ENCODE assay signal across 8 cellular contexts in the genomic region with DNA sequence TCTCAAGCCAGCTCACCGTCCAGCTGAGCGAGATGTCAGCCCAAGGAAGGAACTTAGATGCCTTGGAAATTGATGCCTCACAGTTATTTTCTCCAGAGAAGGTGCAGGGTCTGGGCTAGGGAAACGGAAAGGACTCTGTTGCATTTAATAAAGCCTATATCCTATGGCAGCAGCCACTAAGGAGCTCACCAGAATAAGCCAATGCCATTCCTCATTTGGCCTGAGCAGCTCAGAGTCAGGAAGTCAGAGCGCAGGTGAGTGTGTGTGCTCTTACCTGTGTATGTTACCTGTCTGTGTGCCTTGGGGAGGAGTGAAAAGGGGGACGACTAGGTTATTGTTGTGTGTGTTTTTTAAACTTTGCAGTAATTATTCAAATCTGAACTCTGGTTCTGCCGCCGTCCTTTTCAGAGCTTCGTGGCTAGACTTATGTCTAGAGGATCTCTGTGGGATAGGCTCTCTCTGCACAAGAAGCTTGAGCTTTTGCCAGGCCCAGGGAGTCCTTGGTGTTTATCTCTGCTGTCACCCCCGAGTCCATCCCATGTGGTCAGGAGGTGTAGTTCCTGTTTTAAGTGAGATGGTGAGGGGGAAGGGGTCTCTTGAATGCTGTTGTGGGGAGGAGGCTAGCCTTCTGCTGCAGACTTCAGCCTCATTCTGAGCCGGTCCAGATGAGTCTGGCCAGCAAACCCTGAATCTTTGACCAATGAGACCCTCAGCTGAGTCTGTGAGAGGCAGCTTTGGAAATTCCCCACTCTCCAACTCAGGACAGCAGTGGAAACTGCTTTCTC. TPM values are rescaled to one million over a fixed set of nuclear protein-coding genes. Genes with fewer than 3 reads are reported as not detected.
DNase-seq lines count a peak whose midpoint lies in the region; ATAC-seq and TF ChIP-seq lines count a peak whose summit lies in the region.

No MANE protein-coding gene starts in this region.

- H3K4me1 ChIP-seq in colonic mucosa, result peaks cover 18% of the 10 kb centered on the region

- H3K27ac Mint-ChIP-seq in stimulated activated naive CD8-positive, alpha-beta T cell treated with anti-CD3 and anti-CD28 coated beads, Interleukin-15, Interleukin-2, amounts not matched to agents 100 ng/mL and 50 ng/mL, for 24 hours, result peak overlapping the region; percentile 77
- no peak overlapping the region for H3K27ac Mint-ChIP-seq in activated CD8-positive, alpha-beta memory T cell treated with anti-CD3 and anti-CD28 coated beads, Interleukin-2, amount 10 ng/mL, durations not matched to agents 7 days and 5 days
- H3K27ac Mint-ChIP-seq in mesothelial cell of epicardium, result no peak overlapping the region

- H3K4me3 Mint-ChIP-seq in stimulated activated naive CD8-positive, alpha-beta T cell treated with anti-CD3 and anti-CD28 coated beads, Interleukin-15, Interleukin-2, amounts not matched to agents 100 ng/mL and 50 ng/mL, for 24 hours, result peak overlapping the region; percentile 93
- peak overlapping the region; percentile 91 for H3K4me3 Mint-ChIP-seq in activated CD8-positive, alpha-beta memory T cell treated with anti-CD3 and anti-CD28 coated beads, Interleukin-2, amount 10 ng/mL, durations not matched to agents 7 days and 5 days
- H3K4me3 Mint-ChIP-seq in mesothelial cell of epicardium, result peak overlapping the region; percentile 79

- peaks cover 5% of the 10 kb centered on the region for H3K36me3 Mint-ChIP-seq in stimulated activated naive CD8-positive, alpha-beta T cell treated with anti-CD3 and anti-CD28 coated beads, Interleukin-15, Interleukin-2, amounts not matched to agents 100 ng/mL and 50 ng/mL, for 24 hours (ENCODE audit: low read depth)
- no peaks in the 10 kb centered on the region for H3K36me3 Mint-ChIP-seq in activated CD8-positive, alpha-beta memory T cell treated with anti-CD3 and anti-CD28 coated beads, Interleukin-2, amount 10 ng/mL, durations not matched to agents 7 days and 5 days
- no peaks in the 10 kb centered on the region for H3K36me3 Mint-ChIP-seq in mesothelial cell of epicardium

- no peak overlapping the region for H3K27ac ChIP-seq in colonic mucosa

- no peak for DNase-seq in stimulated activated naive CD8-positive, alpha-beta T cell treated with anti-CD3 and anti-CD28 coated beads, Interleukin-15, Interleukin-2, amounts not matched to agents 100 U/mL and 50 U/mL, for 24 hours
- no peak for DNase-seq in activated CD8-positive, alpha-beta memory T cell treated with anti-CD3 and anti-CD28 coated beads, Interleukin-2, amount 10 ng/mL, durations not matched to agents 7 days and 5 days
- DNase-seq in mesothelial cell of epicardium (ENCODE audit: low spot score in 2 of 2, unreplicated experiment in 2 of 2), result no peak
- DNase-seq in SW480 (ENCODE audit: low spot score), result no peak
- DNase-seq in activated CD4-positive, CD25-positive, alpha-beta regulatory T cell treated with anti-CD3 and anti-CD28 coated beads, Interleukin-2, amount 50 U/mL, for 72 hours, result no peak
- no peak for DNase-seq in colonic mucosa
- DNase-seq in posterior vena cava (ENCODE audit: low spot score), result no peak

- peaks cover 71% of the 10 kb centered on the region for H3K4me1 Mint-ChIP-seq in stimulated activated naive CD8-positive, alpha-beta T cell treated with anti-CD3 and anti-CD28 coated beads, Interleukin-15, Interleukin-2, amounts not matched to agents 100 ng/mL and 50 ng/mL, for 24 hours (ENCODE audit: low read depth)
- peaks cover 52% of the 10 kb centered on the region for H3K4me1 Mint-ChIP-seq in activated CD8-positive, alpha-beta memory T cell treated with anti-CD3 and anti-CD28 coated beads, Interleukin-2, amount 10 ng/mL, durations not matched to agents 7 days and 5 days
- H3K4me1 Mint-ChIP-seq in mesothelial cell of epicardium, result peaks cover 35% of the 10 kb centered on the region

- no peak overlapping the region for H3K4me3 ChIP-seq in colonic mucosa

- H3K9me3 Mint-ChIP-seq in stimulated activated naive CD8-positive, alpha-beta T cell treated with anti-CD3 and anti-CD28 coated beads, Interleukin-15, Interleukin-2, amounts not matched to agents 100 ng/mL and 50 ng/mL, for 24 hours, result no peaks in the 10 kb centered on the region
- no peaks in the 10 kb centered on the region for H3K9me3 Mint-ChIP-seq in activated CD8-positive, alpha-beta memory T cell treated with anti-CD3 and anti-CD28 coated beads, Interleukin-2, amount 10 ng/mL, durations not matched to agents 7 days and 5 days (ENCODE audit: low read depth)
- H3K9me3 Mint-ChIP-seq in mesothelial cell of epicardium, result no peaks in the 10 kb centered on the region

- CTCF ChIA-PET in activated CD8-positive, alpha-beta memory T cell treated with anti-CD3 and anti-CD28 coated beads, Interleukin-2, amount 10 ng/mL, durations not matched to agents 7 days and 5 days (lab: Charles Lee), result interaction anchor here (0.9 to 10.6 kb wide), 20 partner anchors 9 to 258 kb away, joined by 3 to 207 read pairs (median 6); partner anchors contain the start of genes DSTYK and RBBP5

- no peak overlapping the region for H3K9ac ChIP-seq in colonic mucosa (ENCODE audit: low read depth in 2 of 2, low read length in 2 of 2)

- no peaks in the 10 kb centered on the region for H3K36me3 ChIP-seq in colonic mucosa

- H3K27me3 ChIP-seq in colonic mucosa, result peaks cover 6% of the 10 kb centered on the region

- no peak for TF ChIP-seq CTCF in mesothelial cell of epicardium (IDR thresholded peaks at IDR 0.05; ENCODE audit: unreplicated experiment)
- TF ChIP-seq CTCF in colonic mucosa (IDR thresholded peaks at IDR 0.05), result no peak

- H3K9me3 ChIP-seq in colonic mucosa, result no peaks in the 10 kb centered on the region

- intact Hi-C loops in colonic mucosa (cut with DNase I) (no loop called here), posterior vena cava (cut with DNase I) (no loop called here)

- ATAC-seq in stimulated activated naive CD8-positive, alpha-beta T cell treated with anti-CD3 and anti-CD28 coated beads, Interleukin-15, Interleukin-2, amounts not matched to agents 100 U/mL and 50 U/mL, for 24 hours, result no peak
- no peak for ATAC-seq in activated CD8-positive, alpha-beta memory T cell treated with anti-CD3 and anti-CD28 coated beads, Interleukin-2, amount 10 ng/mL, durations not matched to agents 7 days and 5 days

- H3K27me3 Mint-ChIP-seq in stimulated activated naive CD8-positive, alpha-beta T cell treated with anti-CD3 and anti-CD28 coated beads, Interleukin-15, Interleukin-2, amounts not matched to agents 100 ng/mL and 50 ng/mL, for 24 hours, result peaks cover 16% of the 10 kb centered on the region
- H3K27me3 Mint-ChIP-seq in activated CD8-positive, alpha-beta memory T cell treated with anti-CD3 and anti-CD28 coated beads, Interleukin-2, amount 10 ng/mL, durations not matched to agents 7 days and 5 days, result peaks cover 31% of the 10 kb centered on the region
- H3K27me3 Mint-ChIP-seq in mesothelial cell of epicardium (ENCODE audit: low read depth), result peaks cover 14% of the 10 kb centered on the region

RNA-seq across cellular contexts. Expression of gene TMCC2, which starts 2.4 kb away (rescaled TPM):
- total RNA-seq in activated CD8-positive, alpha-beta memory T cell treated with anti-CD3 and anti-CD28 coated beads, Interleukin-2, amount 10 ng/mL, durations not matched to agents 7 days and 5 days, result 1 to 10 TPM; 2.6 to 5.3 TPM
- 6.1 to 6.8 TPM (median 6.5 TPM) in 3 replicates for total RNA-seq in mesothelial cell of epicardium
- total RNA-seq in colonic mucosa, result under 1 TPM; 0.25 to 0.88 TPM
- 1 to 10 TPM; 4.1 to 4.6 TPM for total RNA-seq in posterior vena cava

RNA-seq across cellular contexts. Expression of gene DSTYK, which starts 18.6 kb away (rescaled TPM):
- total RNA-seq in activated CD8-positive, alpha-beta memory T cell treated with anti-CD3 and anti-CD28 coated beads, Interleukin-2, amount 10 ng/mL, durations not matched to agents 7 days and 5 days, result 10 to 100 TPM in 1 of 2 experiments, 1 to 10 TPM in 1; 8.7 to 11.6 TPM
- 18.3 to 19.5 TPM (median 18.3 TPM) in 3 replicates for total RNA-seq in mesothelial cell of epicardium
- 1 to 10 TPM; 4.5 to 5.7 TPM for total RNA-seq in colonic mucosa
- total RNA-seq in posterior vena cava, result 10 to 100 TPM; 10.9 to 11.9 TPM
